ENCODE assay signal across 1 cellular context in the genomic region with DNA sequence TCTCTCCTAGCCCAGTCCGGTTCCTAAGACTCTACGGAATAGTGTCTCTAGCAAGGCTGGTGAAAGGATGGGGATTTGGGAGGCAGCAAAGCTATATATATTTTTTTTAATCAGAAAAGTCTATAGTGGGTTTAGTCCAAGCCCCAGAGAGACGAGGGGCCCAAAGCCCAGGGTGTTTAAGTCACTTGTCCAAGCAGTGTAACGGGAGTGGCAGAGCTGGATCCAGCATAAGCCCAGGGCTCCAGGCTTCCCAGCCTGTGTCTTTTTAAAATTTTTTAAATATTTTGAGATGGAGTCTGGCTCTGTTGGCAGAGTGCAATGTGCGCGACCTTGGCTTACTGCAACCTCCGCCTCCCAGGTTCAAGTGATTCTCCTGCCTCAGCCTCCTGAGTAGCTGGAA.
TF ChIP-seq lines count a peak whose summit lies in the region.

No MANE protein-coding gene starts in this region.

TF ChIP-seq in IMR-90, 13 proteins besides CTCF, POLR2A, EP300 and RAD21 (continued from another document):
- no peak for TF ChIP-seq MXI1 (IDR thresholded peaks at IDR 0.05; ENCODE audit: borderline replicate concordance, low read depth, low read length)
- TF ChIP-seq RFX5 (IDR thresholded peaks at IDR 0.05; ENCODE audit: low read depth, low read length), result no peak
- TF ChIP-seq ELK1 (IDR thresholded peaks at IDR 0.05; ENCODE audit: borderline replicate concordance, low read depth, low read length), result no peak
- TF ChIP-seq CHD1 (IDR thresholded peaks at IDR 0.05; ENCODE audit: low read depth, low read length), result no peak
- TF ChIP-seq RCOR1 (IDR thresholded peaks at IDR 0.05; ENCODE audit: insufficient replicate concordance, low read length), result no peak
- no peak for TF ChIP-seq BHLHE40 (IDR thresholded peaks at IDR 0.05; ENCODE audit: low read depth, low read length)
- no peak for TF ChIP-seq MAZ (IDR thresholded peaks at IDR 0.05; ENCODE audit: borderline replicate concordance, low read depth, low read length)
- TF ChIP-seq CEBPB (IDR thresholded peaks at IDR 0.05; ENCODE audit: low read depth, low read length), result no peak
